13 cellular contexts compared by ENCODE assay signal in the genomic region with DNA sequence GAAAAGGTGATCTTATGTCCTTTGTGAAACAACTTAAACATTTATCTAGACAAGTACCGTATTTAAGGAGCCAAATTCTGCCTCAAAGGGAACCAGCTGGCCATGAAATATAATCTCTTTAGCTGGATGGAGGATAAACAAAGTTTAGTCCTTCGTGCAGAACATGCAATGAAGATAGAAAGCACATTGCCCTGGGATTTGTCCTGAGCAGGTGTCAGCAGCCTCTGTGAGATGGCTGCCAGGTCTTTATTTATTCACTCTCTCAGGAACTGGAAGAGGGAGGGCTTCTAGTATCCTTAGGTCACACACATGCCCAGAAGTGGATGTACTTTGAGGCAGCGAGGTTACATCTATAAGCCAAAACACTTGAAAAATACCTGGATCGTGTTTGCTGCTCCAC. TPM values are rescaled to one million over a fixed set of nuclear protein-coding genes. Genes with fewer than 3 reads are reported as not detected.
A peak's percentile ranks its signal among the peaks of the same experiment; 100 is the strongest.
DNase-seq lines count a peak whose midpoint lies in the region; ATAC-seq lines count a peak whose summit lies in the region.
"Had no signal": no experiment of that assay in that cellular context is flagged by ENCODE, and none has a peak within 500 bp of the region (broad histone marks: within the 10 kb centered on the region; RNA-seq: fewer than 3 reads in every experiment).

No MANE protein-coding gene starts in this region.

- no peak for DNase-seq in Right ventricle myocardium superior
- no peak for DNase-seq in cardiac septum (ENCODE audit: low spot score)
- DNase-seq in NCI-H510A (lab: John Stamatoyannopoulos, UW) = peak; percentile 73
- DNase-seq in activated CD4-positive, alpha-beta T cell treated with anti-CD3 and anti-CD28 coated beads for 4 hours = no peak
- DNase-seq in GOT3 (lab: John Stamatoyannopoulos, UW) = no peak
- DNase-seq: activated naive CD4-positive, alpha-beta T cell treated with Interleukin-2 at 50 U/mL for 16 hours; caudate nucleus; glutamatergic neuron; nucleus accumbens; transverse colon had no signal

- no peaks in the 10 kb centered on the region for H3K36me3 ChIP-seq in endocrine pancreas (ENCODE audit: control insufficient read depth, insufficient read depth, low read length)
- H3K36me3 ChIP-seq: transverse colon had no signal

- H3K27me3 ChIP-seq in endocrine pancreas (ENCODE audit: control insufficient read depth, insufficient read depth, low read length) = no peaks in the 10 kb centered on the region
- H3K27me3 ChIP-seq: transverse colon had no signal

- H3K9ac ChIP-seq in endocrine pancreas (ENCODE audit: control insufficient read depth, insufficient read depth, low read length) = no peak overlapping the region

- intact Hi-C loops in Right ventricle myocardium superior (cut with DNase I) = loop anchor here (5.0 to 10.0 kb wide), 2 partner anchors 60 to 203 kb away; partner anchors contain the start of gene SGCE
- intact Hi-C loops in cardiac septum (cut with DNase I) = loop anchor here (5.0 kb wide), 1 partner anchor 205 kb away; the partner anchor contains the start of gene SGCE

- H3K9me3 ChIP-seq in endocrine pancreas (ENCODE audit: control insufficient read depth, low read length) = no peaks in the 10 kb centered on the region
- H3K9me3 ChIP-seq: transverse colon had no signal

- ATAC-seq in Right ventricle myocardium superior (ENCODE audit: poor library complexity) (peak; percentile 92), HG03442 (IDR thresholded peaks at IDR 0.05; ENCODE audit: unreplicated experiment) (no peak), GM18861 (IDR thresholded peaks at IDR 0.05; ENCODE audit: unreplicated experiment) (no peak)

- H3K4me3 ChIP-seq in endocrine pancreas (ENCODE audit: control insufficient read depth, insufficient read depth, low read length) = peak overlapping the region; percentile 39
- H3K4me3 ChIP-seq: transverse colon had no signal

- peaks cover 16% of the 10 kb centered on the region for H3K4me1 ChIP-seq in endocrine pancreas (ENCODE audit: control insufficient read depth, insufficient read depth, low read length)

RNA-seq across cellular contexts. Expression of gene CASD1, which starts 57.4 kb away (rescaled TPM):
- total RNA-seq in Right ventricle myocardium superior = 15.1 TPM
- total RNA-seq in cardiac septum = 20.7 TPM

RNA-seq across cellular contexts. Expression of gene COL1A2, which starts 57.6 kb away (rescaled TPM):
- 62.9 TPM for total RNA-seq in Right ventricle myocardium superior
- total RNA-seq in cardiac septum = 170 TPM
